Comparison of ENCODE assay signal across 13 cellular contexts in the genomic region with DNA sequence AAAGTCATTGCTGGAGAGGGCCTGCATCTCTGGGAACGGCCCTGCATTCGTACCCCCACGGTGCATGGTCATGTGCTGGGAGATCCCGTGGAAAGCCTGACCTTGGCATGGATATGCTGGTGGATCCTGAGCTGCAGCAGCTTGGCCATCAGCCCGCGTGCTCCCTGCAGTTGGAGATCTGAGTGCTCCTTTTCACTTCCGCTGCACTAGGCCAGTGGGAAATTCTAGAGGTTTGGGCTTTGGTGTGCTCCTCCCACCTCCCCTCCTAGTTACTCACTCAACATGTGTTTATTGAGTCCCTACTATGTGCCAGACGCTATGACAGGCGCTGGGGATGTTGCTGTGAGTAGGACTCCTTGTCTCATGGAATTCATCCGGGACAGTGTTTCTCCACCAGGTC.
DNase-seq lines count a peak whose midpoint lies in the region; ATAC-seq and TF ChIP-seq lines count a peak whose summit lies in the region.
"Had no signal": no experiment of that assay in that cellular context is flagged by ENCODE, and none has a peak within 500 bp of the region (broad histone marks: within the 10 kb centered on the region; RNA-seq: fewer than 3 reads in every experiment).

No MANE protein-coding gene starts in this region.

- no peak for ATAC-seq in GM18520 (IDR thresholded peaks at IDR 0.05; ENCODE audit: unreplicated experiment)
- no peak for ATAC-seq in heart left ventricle

- H2BK15ac ChIP-seq in mesendoderm (replicated peaks; ENCODE audit: low read depth) = no peak overlapping the region

- H3K9ac ChIP-seq in mesendoderm (ENCODE audit: low read length) = no peak overlapping the region
- H3K9ac ChIP-seq: parathyroid adenoma had no signal

- H3K23ac ChIP-seq in mesendoderm (ENCODE audit: low read length) = no peak overlapping the region

- H3K36me3 ChIP-seq in BE2C = no peaks in the 10 kb centered on the region
- H3K36me3 ChIP-seq in mesendoderm (ENCODE audit: control insufficient read depth, insufficient read depth, low read length) = no peaks in the 10 kb centered on the region
- H3K36me3 ChIP-seq in heart left ventricle = no peaks in the 10 kb centered on the region
- H3K36me3 ChIP-seq: thoracic aorta had no signal

- peaks cover 3% of the 10 kb centered on the region for H3K36me3 Mint-ChIP-seq in activated T-helper 1 cell treated with anti-CD3 and anti-CD28 coated beads, Interleukin-12 subunit alpha, Interleukin-12 subunit beta, Interleukin-2, Interleukin-4 antibody, amounts not matched to agents 30 ng/mL and 10 ng/mL and 1 ng/mL, durations not matched to agents 14 hours and 24 hours and 36 hours (ENCODE audit: low read depth)

- H3K18ac ChIP-seq in mesendoderm (ENCODE audit: low read length) = no peak overlapping the region

- H3K27me3 Mint-ChIP-seq in activated T-helper 1 cell treated with anti-CD3 and anti-CD28 coated beads, Interleukin-12 subunit alpha, Interleukin-12 subunit beta, Interleukin-2, Interleukin-4 antibody, amounts not matched to agents 30 ng/mL and 10 ng/mL and 1 ng/mL, durations not matched to agents 14 hours and 24 hours and 36 hours (ENCODE audit: insufficient read depth) = peaks cover 32% of the 10 kb centered on the region

- DNase-seq in BE2C = no peak
- DNase-seq in ELF-1 (ENCODE audit: low read depth, low spot score) = peak; percentile 34
- DNase-seq in activated T-helper 1 cell treated with anti-CD3 and anti-CD28 coated beads, Interleukin-12 subunit alpha, Interleukin-12 subunit beta, Interleukin-2, Interleukin-4 antibody, amounts not matched to agents 30 ng/mL and 10 ng/mL and 1 ng/mL, durations not matched to agents 14 hours and 24 hours and 36 hours (ENCODE audit: low spot score) = no peak
- peak; percentile 89 for DNase-seq in mesendoderm
- no peak for DNase-seq in DMS 273 treated with DMSO at 0.1 percent for 48 hours (lab: John Stamatoyannopoulos, UW)
- no peak for DNase-seq in SIG-M5 treated with dmso at 0.1 percent for 504 hours (lab: John Stamatoyannopoulos, UW; ENCODE audit: unreplicated experiment)
- no peak for DNase-seq in heart left ventricle
- DNase-seq: cerebellar nuclear complex, NCI-H1694, NCI-H526 treated with DMSO at 0.1 percent for 48 hours had no signal

- H3K79me2 ChIP-seq in mesendoderm (ENCODE audit: control insufficient read depth, insufficient read depth, low read length) = no peaks in the 10 kb centered on the region
- H3K79me2 ChIP-seq: parathyroid adenoma had no signal

- intact Hi-C loops in activated T-helper 1 cell treated with anti-CD3 and anti-CD28 coated beads, Interleukin-12 subunit alpha, Interleukin-12 subunit beta, Interleukin-2, Interleukin-4 antibody, amounts not matched to agents 30 ng/mL and 10 ng/mL and 1 ng/mL, durations not matched to agents 14 hours and 24 hours and 36 hours (cut with micrococcal nuclease) = loop anchor here (2.0 to 10.0 kb wide), 2 partner anchors 47 to 687 kb away; no protein-coding TSS in a partner anchor
- intact Hi-C loops in heart left ventricle (cut with DNase I) = loop anchor here in 1 of 10 donors (5.0 kb wide), 1 partner anchor 934 kb away; no protein-coding TSS in a partner anchor

- H3K27ac Mint-ChIP-seq in activated T-helper 1 cell treated with anti-CD3 and anti-CD28 coated beads, Interleukin-12 subunit alpha, Interleukin-12 subunit beta, Interleukin-2, Interleukin-4 antibody, amounts not matched to agents 30 ng/mL and 10 ng/mL and 1 ng/mL, durations not matched to agents 14 hours and 24 hours and 36 hours = peak overlapping the region; percentile 6

- H3K27ac ChIP-seq in mesendoderm (ENCODE audit: low read depth, low read length) = no peak overlapping the region
- no peak overlapping the region for H3K27ac ChIP-seq in heart left ventricle
- H3K27ac ChIP-seq: parathyroid adenoma, thoracic aorta had no signal

- H3K4me1 ChIP-seq in BE2C (peaks cover 20% of the 10 kb centered on the region), mesendoderm (ENCODE audit: control insufficient read depth, low read depth, low read length) (peaks cover 10% of the 10 kb centered on the region), heart left ventricle (peaks cover 0 to 14% (median 0%) of the 10 kb centered on the region in 12 donors)
- H3K4me1 ChIP-seq: parathyroid adenoma had no signal

- H3K4me2 ChIP-seq in mesendoderm (ENCODE audit: low read length) = no peak overlapping the region

- TF ChIP-seq POLR2A in heart left ventricle (IDR thresholded peaks at IDR 0.05) = no peak

- no peaks in the 10 kb centered on the region for H3K79me1 ChIP-seq in mesendoderm (ENCODE audit: low read length)

- peak overlapping the region; percentile 70 for H3K4me3 Mint-ChIP-seq in activated T-helper 1 cell treated with anti-CD3 and anti-CD28 coated beads, Interleukin-12 subunit alpha, Interleukin-12 subunit beta, Interleukin-2, Interleukin-4 antibody, amounts not matched to agents 30 ng/mL and 10 ng/mL and 1 ng/mL, durations not matched to agents 14 hours and 24 hours and 36 hours

- H2BK120ac ChIP-seq in mesendoderm (ENCODE audit: low read depth, low read length) = no peak overlapping the region

- H3K4me3 ChIP-seq in BE2C (ENCODE audit: low read depth, low read length) (peak overlapping the region; percentile 30), mesendoderm (ENCODE audit: low read length) (no peak overlapping the region), heart left ventricle (no peak overlapping the region)
- H3K4me3 ChIP-seq: thoracic aorta had no signal

- TF ChIP-seq CTCF in BE2C (IDR thresholded peaks at IDR 0.05; ENCODE audit: low read depth, low read length) (no peak), heart left ventricle (IDR thresholded peaks at IDR 0.05) (no peak)

- no peak overlapping the region for H2AK5ac ChIP-seq in mesendoderm (ENCODE audit: low read length)

- H3K9me3 Mint-ChIP-seq in activated T-helper 1 cell treated with anti-CD3 and anti-CD28 coated beads, Interleukin-12 subunit alpha, Interleukin-12 subunit beta, Interleukin-2, Interleukin-4 antibody, amounts not matched to agents 30 ng/mL and 10 ng/mL and 1 ng/mL, durations not matched to agents 14 hours and 24 hours and 36 hours = no peaks in the 10 kb centered on the region

- H3K56ac ChIP-seq in mesendoderm (ENCODE audit: low read length) = peak overlapping the region; percentile 62

- peaks cover 34% of the 10 kb centered on the region for H3K4me1 Mint-ChIP-seq in activated T-helper 1 cell treated with anti-CD3 and anti-CD28 coated beads, Interleukin-12 subunit alpha, Interleukin-12 subunit beta, Interleukin-2, Interleukin-4 antibody, amounts not matched to agents 30 ng/mL and 10 ng/mL and 1 ng/mL, durations not matched to agents 14 hours and 24 hours and 36 hours (ENCODE audit: low read depth)

- no peak overlapping the region for H3K4ac ChIP-seq in mesendoderm (ENCODE audit: low read depth, low read length)

- H3K9me3 ChIP-seq in BE2C (no peaks in the 10 kb centered on the region), heart left ventricle (no peaks in the 10 kb centered on the region)
- H3K9me3 ChIP-seq: thoracic aorta had no signal

- H3K27me3 ChIP-seq in BE2C (peaks cover 13% of the 10 kb centered on the region; the same call in 1 of the 2 replicates), mesendoderm (ENCODE audit: insufficient read depth, low read length, poor library complexity) (no peaks in the 10 kb centered on the region), heart left ventricle (peaks cover 0 to 36% (median 0%) of the 10 kb centered on the region in 9 donors)

- no peak overlapping the region for H4K5ac ChIP-seq in mesendoderm (ENCODE audit: low read length)

- no CpG with 5 or more reads among the region's 10 CpGs for WGBS in mesendoderm (ENCODE audit: extremely low coverage, insufficient coverage, low lambda C conversion rate)
- 64 to 86% (median 79%) methylated on average over 9 to 10 of the region's 10 CpGs for WGBS in heart left ventricle, 4 donors

- no peak overlapping the region for H4K8ac ChIP-seq in mesendoderm (ENCODE audit: low read depth, low read length)

- no peak overlapping the region for H2BK5ac ChIP-seq in mesendoderm (ENCODE audit: low read length)

Comparison
In these comparisons a context has a peak if more than half of its experiments do, and no peak if none do; other contexts are left out.
1. DNase-seq: peak in ELF-1 (single experiment) and mesendoderm (single experiment); none in BE2C (single experiment), activated T-helper 1 cell treated with anti-CD3 and anti-CD28 coated beads, Interleukin-12 subunit alpha, Interleukin-12 subunit beta, Interleukin-2, Interleukin-4 antibody, amounts not matched to agents 30 ng/mL and 10 ng/mL and 1 ng/mL, durations not matched to agents 14 hours and 24 hours and 36 hours (single experiment), DMS 273 treated with DMSO at 0.1 percent for 48 hours (single experiment), SIG-M5 treated with dmso at 0.1 percent for 504 hours (single experiment) and heart left ventricle (0 of 5).